ENCODE assay signal across 19 cellular contexts in genomic region chr6:138526822-138527235, GRCh38. TPM values are rescaled to one million over a fixed set of nuclear protein-coding genes. Genes with fewer than 3 reads are reported as not detected.
DNase-seq lines count a peak whose midpoint lies in the region; ATAC-seq and TF ChIP-seq lines count a peak whose summit lies in the region.
"Had no signal": no experiment of that assay in that cellular context is flagged by ENCODE, and none has a peak within 500 bp of the region (broad histone marks: within the 10 kb centered on the region; RNA-seq: fewer than 3 reads in every experiment).

No MANE protein-coding gene starts in this region.

- H3K4me1 Mint-ChIP-seq in type B pancreatic cell (ENCODE audit: unreplicated experiment), result peaks cover 38% of the 10 kb centered on the region

- H3K27ac ChIP-seq in breast epithelium, result no peak overlapping the region
- no peak overlapping the region for H3K27ac ChIP-seq in MM.1S (ENCODE audit: low read length)
- H3K27ac ChIP-seq: colonic mucosa, gastroesophageal sphincter had no signal

- H4K20me1 ChIP-seq in MM.1S (ENCODE audit: insufficient read depth, low read length), result no peaks in the 10 kb centered on the region

- DNase-seq in Right ventricle myocardium superior (no peak), cardiac septum (ENCODE audit: low spot score) (no peak), breast epithelium (ENCODE audit: low spot score in 2 of 2) (no peak), left kidney (ENCODE audit: low read depth, low spot score) (peak; percentile 37), type B pancreatic cell (ENCODE audit: extremely low spot score, unreplicated experiment) (no peak), amniotic stem cell (lab: John Stamatoyannopoulos, UW) (no peak), MM.1S (no peak)
- no peak for DNase-seq in activated effector memory CD4-positive, alpha-beta T cell treated with Interleukin-2 at 50 U/mL for 16 hours
- DNase-seq: activated CD8-positive, alpha-beta T cell treated with anti-CD3 and anti-CD28 coated beads for 36 hours; activated naive CD4-positive, alpha-beta T cell treated with anti-CD3 and anti-CD28 coated beads, Interleukin-2, amount 10 ng/mL, durations not matched to agents 7 days and 5 days; colonic mucosa; DMS79 treated with DMSO at 0.1 percent for 48 hours; GOT3; left colon; NCI-H1694 treated with DMSO at 0.1 percent for 48 hours; stimulated activated CD4-positive, alpha-beta T cell treated with anti-CD3 and anti-CD28 coated beads, Interleukin-2, amount 100 ng/mL, for 24 hours; stimulated activated naive CD4-positive, alpha-beta T cell; T-helper 2 cell had no signal

- H3K9me3 ChIP-seq in breast epithelium (no peaks in the 10 kb centered on the region), MM.1S (replicated peaks; ENCODE audit: insufficient read depth, low read length) (no peaks in the 10 kb centered on the region)
- H3K9me3 ChIP-seq: colonic mucosa, gastroesophageal sphincter had no signal

- peaks cover 5% of the 10 kb centered on the region for H3K9me3 Mint-ChIP-seq in type B pancreatic cell
- H3K9me3 Mint-ChIP-seq: activated CD8-positive, alpha-beta T cell treated with anti-CD3 and anti-CD28 coated beads for 36 hours; activated naive CD4-positive, alpha-beta T cell treated with anti-CD3 and anti-CD28 coated beads, Interleukin-2, amount 10 ng/mL, durations not matched to agents 7 days and 5 days had no signal

- H3K36me3 ChIP-seq in breast epithelium (no peaks in the 10 kb centered on the region), MM.1S (replicated peaks; ENCODE audit: insufficient read depth, low read length) (no peaks in the 10 kb centered on the region)
- H3K36me3 ChIP-seq: colonic mucosa, gastroesophageal sphincter had no signal

- peak; percentile 44 for ATAC-seq in Right ventricle myocardium superior (ENCODE audit: poor library complexity)
- ATAC-seq: activated CD8-positive, alpha-beta T cell treated with anti-CD3 and anti-CD28 coated beads for 36 hours; gastroesophageal sphincter; left colon had no signal

- H3K4me2 ChIP-seq in MM.1S (ENCODE audit: low read depth, low read length), result no peak overlapping the region

- H3K9ac ChIP-seq in MM.1S (ENCODE audit: low read length), result no peak overlapping the region

- H3K4me3 Mint-ChIP-seq in type B pancreatic cell, result peak overlapping the region; percentile 40
- H3K4me3 Mint-ChIP-seq: activated CD8-positive, alpha-beta T cell treated with anti-CD3 and anti-CD28 coated beads for 36 hours; activated naive CD4-positive, alpha-beta T cell treated with anti-CD3 and anti-CD28 coated beads, Interleukin-2, amount 10 ng/mL, durations not matched to agents 7 days and 5 days had no signal

- H3K4me1 ChIP-seq in breast epithelium (no peaks in the 10 kb centered on the region), MM.1S (ENCODE audit: low read length) (no peaks in the 10 kb centered on the region)
- H3K4me1 ChIP-seq: colonic mucosa had no signal

- no peaks in the 10 kb centered on the region for H3K79me2 ChIP-seq in MM.1S (ENCODE audit: low read length)

- no peak overlapping the region for H2AFZ ChIP-seq in MM.1S (ENCODE audit: low read length)

- TF ChIP-seq POLR2A in breast epithelium (IDR thresholded peaks at IDR 0.05), result no peak

- no peaks in the 10 kb centered on the region for H3F3A ChIP-seq in MM.1S (ENCODE audit: insufficient read depth, low read length)

- TF ChIP-seq CTCF in breast epithelium (IDR thresholded peaks at IDR 0.05), result no peak
- TF ChIP-seq CTCF in type B pancreatic cell (conservative IDR thresholded peaks at IDR 0.05), result no peak
- no peak for TF ChIP-seq CTCF in MM.1S (IDR thresholded peaks at IDR 0.05; ENCODE audit: low read length)

- no peaks in the 10 kb centered on the region for H3K27me3 Mint-ChIP-seq in type B pancreatic cell

- peak overlapping the region in 2 of 3 donors; percentile 24 to 32 for H3K4me3 ChIP-seq in breast epithelium
- no peak overlapping the region for H3K4me3 ChIP-seq in MM.1S (ENCODE audit: low read length)
- H3K4me3 ChIP-seq: colonic mucosa, gastroesophageal sphincter had no signal

- H3K36me3 Mint-ChIP-seq in type B pancreatic cell, result peaks cover 7% of the 10 kb centered on the region
- H3K36me3 Mint-ChIP-seq: activated naive CD4-positive, alpha-beta T cell treated with anti-CD3 and anti-CD28 coated beads, Interleukin-2, amount 10 ng/mL, durations not matched to agents 7 days and 5 days had no signal

- H3K27ac Mint-ChIP-seq in type B pancreatic cell, result no peak overlapping the region
- H3K27ac Mint-ChIP-seq: activated CD8-positive, alpha-beta T cell treated with anti-CD3 and anti-CD28 coated beads for 36 hours; activated naive CD4-positive, alpha-beta T cell treated with anti-CD3 and anti-CD28 coated beads, Interleukin-2, amount 10 ng/mL, durations not matched to agents 7 days and 5 days had no signal

- no peaks in the 10 kb centered on the region for H3K9me2 ChIP-seq in MM.1S (replicated peaks; ENCODE audit: insufficient read depth, low read length)

- intact Hi-C loops in Right ventricle myocardium superior (cut with DNase I) (no loop called here), cardiac septum (cut with DNase I) (no loop called here), breast epithelium (cut with DNase I; ENCODE audit: low total_unique reads) (no loop called here)

- H3K27me3 ChIP-seq in breast epithelium, result no peaks in the 10 kb centered on the region
- no peaks in the 10 kb centered on the region for H3K27me3 ChIP-seq in MM.1S (replicated peaks; ENCODE audit: insufficient read depth, low read length)
- H3K27me3 ChIP-seq: colonic mucosa, gastroesophageal sphincter had no signal

RNA-seq across cellular contexts. Expression of gene NHSL1, which starts 27.5 kb away (rescaled TPM):
- total RNA-seq in Right ventricle myocardium superior (44.2 TPM), cardiac septum (88.2 TPM), breast epithelium (10 to 100 TPM; 15.4 to 17.4 (median 16.5) TPM), type B pancreatic cell (ENCODE audit: low replicate concordance) (29.7 and 63.9 TPM in 2 replicates)
